In genomic region chr21:37030864-37031263, GRCh38 we compare ENCODE assay signal across 12 cellular contexts. TPM values are rescaled to one million over a fixed set of nuclear protein-coding genes. Genes with fewer than 3 reads are reported as not detected.
"Had no signal": no experiment of that assay in that cellular context is flagged by ENCODE, and none has a peak within 500 bp of the region (broad histone marks: within the 10 kb centered on the region; RNA-seq: fewer than 3 reads in every experiment).

No MANE protein-coding gene starts in this region.

- H3K27ac ChIP-seq: GM23248 had no signal

- H3K36me3 ChIP-seq: HAP-1 had no signal

- H3K9ac ChIP-seq: GM23248 had no signal

- FAIRE-seq: H1, H54 had no signal

- H3K4me3 ChIP-seq: GM23248, GM23338, HAP-1 had no signal

- H3K4me2 ChIP-seq: GM23338 had no signal

- DNase-seq: GM23248, GOT3, H7, H9, HCEC 1CT, HFFc6 had no signal

- H3K9me3 ChIP-seq: HAP-1 had no signal

- H2AFZ ChIP-seq: GM23248, GM23338 had no signal

- ATAC-seq: GM23338, HCT116 had no signal

- H3K4me1 ChIP-seq: HAP-1 had no signal

RNA-seq across cellular contexts. Expression of gene RIPPLY3, which starts 24.4 kb away (rescaled TPM):
- total RNA-seq: GM23248, H4, HFFc6 had no signal
- polyA plus RNA-seq: GM23248 had no signal
